Comparison of ENCODE assay signal across 19 cellular contexts in genomic region chr17:55093358-55093757, GRCh38.
DNase-seq lines count a peak whose midpoint lies in the region; ATAC-seq and TF ChIP-seq lines count a peak whose summit lies in the region.
"Had no signal": no experiment of that assay in that cellular context is flagged by ENCODE, and none has a peak within 500 bp of the region (broad histone marks: within the 10 kb centered on the region; RNA-seq: fewer than 3 reads in every experiment).

No MANE protein-coding gene starts in this region.

- H3F3A ChIP-seq in PC-3 (ENCODE audit: low read length, unreplicated experiment), result no peaks in the 10 kb centered on the region

- peak overlapping the region in 2 of 3 donors; percentile 0 to 60 for H3K27ac Mint-ChIP-seq in CD4-positive, CD25-positive, alpha-beta regulatory T cell
- H3K27ac Mint-ChIP-seq in activated T-helper 17 cell treated with anti-CD3 and anti-CD28 coated beads, Interleukin-2, amount 50 U/mL, for 72 hours, result peak overlapping the region; percentile 92
- H3K27ac Mint-ChIP-seq: CD8-positive, alpha-beta T cell; H9 had no signal

- no peak overlapping the region for H4K8ac ChIP-seq in mesenchymal stem cell (ENCODE audit: low read length)

- no TSS peak for BruUV-seq in PC-3 (replicated peaks; lab: Mats Ljungman, UMichigan)

- CTCF ChIA-PET in PC-3 (lab: Charles Lee), result no interaction called here

- H3K27me3 ChIP-seq in CD4-positive, CD25-positive, alpha-beta regulatory T cell (ENCODE audit: control insufficient read depth, insufficient read depth, low read length), result no peaks in the 10 kb centered on the region
- H3K27me3 ChIP-seq in mesenchymal stem cell (ENCODE audit: control insufficient read depth in 1 of 2, insufficient read depth in 1 of 2, low read length in 2 of 2) (no peaks in the 10 kb centered on the region), PC-3 (ENCODE audit: low read length) (no peaks in the 10 kb centered on the region), gastroesophageal sphincter (no peaks in the 10 kb centered on the region)
- H3K27me3 ChIP-seq: BE2C had no signal

- H3K4ac ChIP-seq in mesenchymal stem cell (ENCODE audit: low read depth in 1 of 2, low read length in 2 of 2), result no peak overlapping the region

- H3K27me3 Mint-ChIP-seq in CD4-positive, CD25-positive, alpha-beta regulatory T cell, result no peaks in the 10 kb centered on the region
- no peaks in the 10 kb centered on the region for H3K27me3 Mint-ChIP-seq in activated T-helper 17 cell treated with anti-CD3 and anti-CD28 coated beads, Interleukin-2, amount 50 U/mL, for 72 hours

- no peak overlapping the region for H4K91ac ChIP-seq in mesenchymal stem cell (ENCODE audit: low read length)

- peak overlapping the region in 1 of 4 donors; percentile 45 for H3K4me3 Mint-ChIP-seq in CD4-positive, CD25-positive, alpha-beta regulatory T cell
- peak overlapping the region; percentile 75 for H3K4me3 Mint-ChIP-seq in activated T-helper 17 cell treated with anti-CD3 and anti-CD28 coated beads, Interleukin-2, amount 50 U/mL, for 72 hours
- H3K4me3 Mint-ChIP-seq: CD8-positive, alpha-beta T cell; H9 had no signal

- no peak overlapping the region for H3K14ac ChIP-seq in mesenchymal stem cell (ENCODE audit: low read length in 2 of 2)

- no peak overlapping the region for H2BK5ac ChIP-seq in mesenchymal stem cell (ENCODE audit: low read depth, low read length, poor library complexity, severe bottlenecking)

- H2BK15ac ChIP-seq in mesenchymal stem cell (ENCODE audit: low read depth, poor library complexity, severe bottlenecking), result no peak overlapping the region

- H3K18ac ChIP-seq in mesenchymal stem cell (ENCODE audit: low read depth in 1 of 2, low read length in 2 of 2), result no peak overlapping the region

- no peaks in the 10 kb centered on the region for H3K9me3 ChIP-seq in CD4-positive, CD25-positive, alpha-beta regulatory T cell (ENCODE audit: control insufficient read depth in 2 of 2, low read length in 2 of 2)
- H3K9me3 ChIP-seq in mesenchymal stem cell (ENCODE audit: control insufficient read depth, low read length) (no peaks in the 10 kb centered on the region), PC-3 (ENCODE audit: low read length) (no peaks in the 10 kb centered on the region), gastroesophageal sphincter (no peaks in the 10 kb centered on the region)
- H3K9me3 ChIP-seq: BE2C had no signal

- H3K9me2 ChIP-seq in PC-3 (replicated peaks; ENCODE audit: low read length), result no peaks in the 10 kb centered on the region

- H2BK12ac ChIP-seq in mesenchymal stem cell (ENCODE audit: low read length in 2 of 2), result no peak overlapping the region

- TF ChIP-seq CTCF in GM12865 (IDR thresholded peaks at IDR 0.05; ENCODE audit: insufficient read depth, low read depth, low read length, missing control alignments), result no peak
- no peak for TF ChIP-seq CTCF in fibroblast of pulmonary artery (IDR thresholded peaks at IDR 0.05; ENCODE audit: low read length, missing control alignments)
- TF ChIP-seq CTCF in PC-3 (conservative IDR thresholded peaks at IDR 0.05; ENCODE audit: low read depth, low read length), result no peak
- TF ChIP-seq CTCF in gastroesophageal sphincter (IDR thresholded peaks at IDR 0.05), result no peak

- H3K9me3 Mint-ChIP-seq in CD4-positive, CD25-positive, alpha-beta regulatory T cell, result no peaks in the 10 kb centered on the region
- peaks cover 7% of the 10 kb centered on the region for H3K9me3 Mint-ChIP-seq in activated T-helper 17 cell treated with anti-CD3 and anti-CD28 coated beads, Interleukin-2, amount 50 U/mL, for 72 hours
- H3K9me3 Mint-ChIP-seq: CD8-positive, alpha-beta T cell; H9 had no signal

- peak in 1 of 3 donors; percentile 27 for DNase-seq in CD4-positive, CD25-positive, alpha-beta regulatory T cell
- DNase-seq in GM12865 (ENCODE audit: low read depth) (peak; percentile 5), fibroblast of pulmonary artery (ENCODE audit: low read depth) (peak; percentile 14), MV-4-11 (lab: John Stamatoyannopoulos, UW) (no peak), mesenchymal stem cell (no peak), PC-3 (no peak)
- DNase-seq: BE2C; Calu3; CD8-positive, alpha-beta T cell; H9; NCI-H1694 treated with DMSO at 0.1 percent for 48 hours; NCI-H2107; NCI-H510A treated with DMSO at 0.1 percent for 48 hours; NCI-H82; OCI-M1; SHP77 had no signal

- no peak overlapping the region for H2AK5ac ChIP-seq in mesenchymal stem cell (ENCODE audit: low read length, severe bottlenecking)

- no peak for TF ChIP-seq POLR2A in gastroesophageal sphincter (IDR thresholded peaks at IDR 0.05)

- H3K36me3 ChIP-seq in CD4-positive, CD25-positive, alpha-beta regulatory T cell (ENCODE audit: control insufficient read depth, insufficient read depth, low read length), result no peaks in the 10 kb centered on the region
- no peaks in the 10 kb centered on the region for H3K36me3 ChIP-seq in mesenchymal stem cell (ENCODE audit: control insufficient read depth in 1 of 2, insufficient read depth in 2 of 2, low read depth in 1 of 2, low read length in 2 of 2)
- H3K36me3 ChIP-seq in PC-3 (ENCODE audit: low read depth, low read length), result no peaks in the 10 kb centered on the region
- H3K36me3 ChIP-seq in gastroesophageal sphincter, result no peaks in the 10 kb centered on the region
- H3K36me3 ChIP-seq: BE2C had no signal

- POLR2A ChIA-PET in PC-3 (lab: Charles Lee; ENCODE audit: unreplicated experiment), result no interaction called here

- H3K27ac ChIP-seq in CD4-positive, CD25-positive, alpha-beta regulatory T cell (ENCODE audit: insufficient read depth, low read length, poor library complexity, severe bottlenecking), result no peak overlapping the region
- H3K27ac ChIP-seq in mesenchymal stem cell (ENCODE audit: low read length, poor library complexity, severe bottlenecking) (no peak overlapping the region), PC-3 (ENCODE audit: low read length) (no peak overlapping the region), gastroesophageal sphincter (no peak overlapping the region)
- H3K27ac ChIP-seq: SK-N-MC had no signal

- H2AFZ ChIP-seq in mesenchymal stem cell (ENCODE audit: low read depth, low read length) (no peak overlapping the region), PC-3 (ENCODE audit: low read length) (no peak overlapping the region)

- peaks cover 8% of the 10 kb centered on the region for H3K36me3 Mint-ChIP-seq in CD4-positive, CD25-positive, alpha-beta regulatory T cell
- no peaks in the 10 kb centered on the region for H3K36me3 Mint-ChIP-seq in activated T-helper 17 cell treated with anti-CD3 and anti-CD28 coated beads, Interleukin-2, amount 50 U/mL, for 72 hours (ENCODE audit: low read depth)

- H4K20me1 ChIP-seq in PC-3 (ENCODE audit: low read length), result no peaks in the 10 kb centered on the region

- ATAC-seq in CD4-positive, CD25-positive, alpha-beta regulatory T cell (ENCODE audit: low read depth in 2 of 2), result no peak
- no peak for ATAC-seq in activated T-helper 17 cell treated with anti-CD3 and anti-CD28 coated beads, Interleukin-2, amount 50 U/mL, for 72 hours (replicated peaks)
- ATAC-seq in PC-3 (no peak), gastroesophageal sphincter (no peak)
- ATAC-seq: CD8-positive, alpha-beta T cell had no signal

- H3K4me3 ChIP-seq in CD4-positive, CD25-positive, alpha-beta regulatory T cell (ENCODE audit: low read depth, low read length), result peak overlapping the region; percentile 46
- H3K4me3 ChIP-seq in GM12865 (ENCODE audit: low read depth, low read length), result no peak overlapping the region
- no peak overlapping the region for H3K4me3 ChIP-seq in fibroblast of pulmonary artery (replicated peaks; ENCODE audit: low read depth, low read length)
- H3K4me3 ChIP-seq in mesenchymal stem cell (ENCODE audit: insufficient read depth in 1 of 2, low read depth in 1 of 2, low read length in 2 of 2), result no peak overlapping the region
- H3K4me3 ChIP-seq in PC-3 (ENCODE audit: low read length), result no peak overlapping the region
- no peak overlapping the region for H3K4me3 ChIP-seq in gastroesophageal sphincter
- H3K4me3 ChIP-seq: SK-N-MC had no signal

- H3K79me1 ChIP-seq in mesenchymal stem cell (replicated peaks; ENCODE audit: low read length, poor library complexity, severe bottlenecking), result no peaks in the 10 kb centered on the region

- H3K4me1 ChIP-seq in CD4-positive, CD25-positive, alpha-beta regulatory T cell (ENCODE audit: control insufficient read depth, insufficient read depth, low read length, poor library complexity, severe bottlenecking), result peaks cover 34% of the 10 kb centered on the region
- H3K4me1 ChIP-seq in mesenchymal stem cell (ENCODE audit: control insufficient read depth, insufficient read depth, low read depth, low read length), result no peaks in the 10 kb centered on the region
- H3K4me1 ChIP-seq in PC-3 (ENCODE audit: insufficient read depth, low read length), result peaks cover 18% of the 10 kb centered on the region
- no peaks in the 10 kb centered on the region for H3K4me1 ChIP-seq in gastroesophageal sphincter
- H3K4me1 ChIP-seq: BE2C had no signal

- H3K4me1 Mint-ChIP-seq in CD4-positive, CD25-positive, alpha-beta regulatory T cell, result peaks cover 12 to 39% (median 34%) of the 10 kb centered on the region in 4 donors
- H3K4me1 Mint-ChIP-seq in activated T-helper 17 cell treated with anti-CD3 and anti-CD28 coated beads, Interleukin-2, amount 50 U/mL, for 72 hours, result peaks cover 37% of the 10 kb centered on the region

- WGBS in mesenchymal stem cell, result no CpG with 5 or more reads among the region's 1 CpG
- 85 to 93% methylated on average over 1 of the region's 1 CpG for WGBS in gastroesophageal sphincter (ENCODE audit: low coverage in 1 of 2), 2 donors

- no peak for TF ChIP-seq EP300 in gastroesophageal sphincter (IDR thresholded peaks at IDR 0.05)

- no peak overlapping the region for H2BK120ac ChIP-seq in mesenchymal stem cell (ENCODE audit: low read depth, low read length)

- H3K79me2 ChIP-seq in PC-3 (ENCODE audit: low read length), result no peaks in the 10 kb centered on the region

- intact Hi-C loops in PC-3 (cut with micrococcal nuclease), result no loop called here

- H3K4me2 ChIP-seq in mesenchymal stem cell (ENCODE audit: low read length, poor library complexity, severe bottlenecking), result no peak overlapping the region
- no peak overlapping the region for H3K4me2 ChIP-seq in PC-3 (ENCODE audit: low read length)

- no peak overlapping the region for H3K23ac ChIP-seq in mesenchymal stem cell (ENCODE audit: low read length in 2 of 2)

- H3K9ac ChIP-seq in mesenchymal stem cell (ENCODE audit: low read length) (no peak overlapping the region), PC-3 (ENCODE audit: low read length) (no peak overlapping the region)

Comparison
In these comparisons a context has a peak if more than half of its experiments do, and no peak if none do; other contexts are left out.
1. DNase-seq: peak in GM12865 (single experiment) and fibroblast of pulmonary artery (single experiment); none in MV-4-11 (single experiment), mesenchymal stem cell (single experiment) and PC-3 (single experiment).